4 cellular contexts compared by ENCODE assay signal in genomic region chr3:192066253-192066652, GRCh38.
DNase-seq lines count a peak whose midpoint lies in the region; ATAC-seq and FAIRE-seq lines count a peak whose summit lies in the region.
"Not testable (repeated sequence)": the region's sequence is repeated elsewhere in the genome, so short reads cannot be mapped to it uniquely, and the experiment has no call there.

No MANE protein-coding gene starts in this region.

- peak overlapping the region; percentile 24 for H4K91ac ChIP-seq in trophoblast cell (ENCODE audit: low read depth, low read length)

- peak; percentile 9 for DNase-seq in NCI-H69 (lab: John Stamatoyannopoulos, UW)
- DNase-seq in Right ventricle myocardium inferior (ENCODE audit: missing footprints) = peak; percentile 69
- DNase-seq in trophoblast cell = not testable (repeated sequence)

- H3K9ac ChIP-seq in trophoblast cell (ENCODE audit: low read length) = not testable (repeated sequence)

- FAIRE-seq in colon (lab: Jason Lieb, UNC) = peak; percentile 47

- not testable (repeated sequence) for H2BK5ac ChIP-seq in trophoblast cell (ENCODE audit: low read depth, low read length, poor library complexity)

- not testable (repeated sequence) for H3K9me3 ChIP-seq in trophoblast cell (ENCODE audit: insufficient read depth, low read depth, low read length)

- H3K18ac ChIP-seq in trophoblast cell (ENCODE audit: low read length) = not testable (repeated sequence)

- not testable (repeated sequence) for H4K12ac ChIP-seq in trophoblast cell (ENCODE audit: low read depth, low read length)

- not testable (repeated sequence) for H3K27me3 ChIP-seq in trophoblast cell (ENCODE audit: insufficient read depth, low read length)

- H2AK5ac ChIP-seq in trophoblast cell (ENCODE audit: low read length) = not testable (repeated sequence)

- H2BK12ac ChIP-seq in trophoblast cell (ENCODE audit: low read length) = not testable (repeated sequence)

- not testable (repeated sequence) for H3K4ac ChIP-seq in trophoblast cell (ENCODE audit: low read depth, low read length)

- H3K14ac ChIP-seq in trophoblast cell (ENCODE audit: low read length) = not testable (repeated sequence)

- H3K79me2 ChIP-seq in trophoblast cell (ENCODE audit: control insufficient read depth, insufficient read depth, low read length, poor library complexity) = not testable (repeated sequence)

- not testable (repeated sequence) for ATAC-seq in Right ventricle myocardium inferior

- not testable (repeated sequence) for H2BK120ac ChIP-seq in trophoblast cell (ENCODE audit: insufficient read depth, low read length, poor library complexity)

- not testable (repeated sequence) for H3K79me1 ChIP-seq in trophoblast cell (ENCODE audit: low read length)

- intact Hi-C loops in Right ventricle myocardium inferior (cut with DNase I) = not testable (repeated sequence)

- H2AFZ ChIP-seq in trophoblast cell (ENCODE audit: insufficient read depth, low read length, poor library complexity) = not testable (repeated sequence)

- H3K4me1 ChIP-seq in trophoblast cell (ENCODE audit: control insufficient read depth in 1 of 2, insufficient read depth in 2 of 2, low read length in 2 of 2) = not testable (repeated sequence)

- not testable (repeated sequence) for H3K36me3 ChIP-seq in trophoblast cell (ENCODE audit: control insufficient read depth in 1 of 2, insufficient read depth in 2 of 2, low read length in 2 of 2)

- H3K4me3 ChIP-seq in trophoblast cell (ENCODE audit: low read depth, low read length) = not testable (repeated sequence)

- H3K27ac ChIP-seq in trophoblast cell (ENCODE audit: low read depth, low read length) = not testable (repeated sequence)

- not testable (repeated sequence) for H3K4me2 ChIP-seq in trophoblast cell (ENCODE audit: low read length)

- no CpG with 5 or more reads among the region's 14 CpGs for WGBS in trophoblast cell (ENCODE audit: extremely low coverage, insufficient coverage, insufficient read length)

- not testable (repeated sequence) for H4K8ac ChIP-seq in trophoblast cell (ENCODE audit: low read depth, low read length)

- H3K23ac ChIP-seq in trophoblast cell (ENCODE audit: low read length) = not testable (repeated sequence)
